In the genomic region with DNA sequence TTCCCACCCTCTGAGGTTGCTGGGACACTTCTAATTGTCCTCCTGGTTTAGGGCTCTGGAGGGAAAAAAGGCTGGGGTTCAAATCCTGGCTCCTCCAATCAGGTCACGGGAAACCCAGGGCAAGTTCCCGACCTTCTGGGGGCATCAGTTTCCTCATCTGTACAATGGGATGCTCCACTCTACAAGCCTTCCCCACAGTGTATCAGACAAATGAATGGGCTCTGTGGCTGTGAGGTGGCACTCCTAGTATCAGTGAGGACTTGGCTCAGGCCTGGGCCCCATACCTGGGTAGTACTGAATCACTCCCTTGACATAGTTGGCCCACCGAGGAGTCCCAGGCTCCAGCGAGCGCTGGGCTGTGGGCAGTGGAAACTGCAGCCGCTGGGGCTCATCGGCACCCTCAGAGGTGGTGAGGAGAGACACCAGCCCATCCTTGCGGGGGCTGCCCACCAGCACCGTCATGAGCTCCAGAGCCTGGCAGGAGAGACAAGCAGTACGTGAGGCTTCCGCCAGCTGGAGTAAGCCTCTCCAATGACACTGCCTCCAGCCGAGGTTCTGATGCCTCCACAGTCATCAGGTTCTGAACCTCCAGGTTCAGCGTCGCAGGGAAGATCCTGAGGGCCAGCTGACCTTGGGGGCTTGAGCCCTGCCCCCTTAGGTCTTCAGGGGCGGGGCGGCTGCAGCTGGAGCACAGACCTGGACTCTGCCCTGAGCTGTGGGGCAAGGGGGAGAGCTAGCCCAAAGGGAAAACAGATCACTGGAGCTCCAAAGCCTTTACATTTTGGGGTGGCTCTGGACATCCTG, we compare ENCODE assay signal across 8 cellular contexts. TPM values are rescaled to one million over a fixed set of nuclear protein-coding genes. Genes with fewer than 3 reads are reported as not detected.
DNase-seq lines count a peak whose midpoint lies in the region; ATAC-seq and TF ChIP-seq lines count a peak whose summit lies in the region.

No MANE protein-coding gene starts in this region.

- no peaks in the 10 kb centered on the region for H3K9me3 Mint-ChIP-seq in T-cell
- peaks cover 1% of the 10 kb centered on the region for H3K9me3 Mint-ChIP-seq in glutamatergic neuron (ENCODE audit: unreplicated experiment)

- intact Hi-C loops in sigmoid colon (cut with DNase I) = loop anchor here (5.0 kb wide), 1 partner anchor 63 kb away; no protein-coding TSS in a partner anchor

- H3K27me3 Mint-ChIP-seq in T-cell = no peaks in the 10 kb centered on the region
- peaks cover 6% of the 10 kb centered on the region for H3K27me3 Mint-ChIP-seq in glutamatergic neuron (ENCODE audit: unreplicated experiment)

- no peak for DNase-seq in T-cell
- DNase-seq in glutamatergic neuron = no peak
- no peak for DNase-seq in sigmoid colon
- no peak for DNase-seq in HK-2 (ENCODE audit: unreplicated experiment)
- DNase-seq in NCI-H1417 treated with DMSO at 0.1 percent for 48 hours (lab: John Stamatoyannopoulos, UW) = no peak
- no peak for DNase-seq in central memory CD4-positive, alpha-beta T cell
- no peak for DNase-seq in NCI-H1694 (lab: John Stamatoyannopoulos, UW)

- TF ChIP-seq POLR2A in sigmoid colon (IDR thresholded peaks at IDR 0.05) = no peak

- POLR2A ChIA-PET in T-cell (lab: Charles Lee) = interaction anchor here (0.6 to 2.6 kb wide), 5 partner anchors 10 to 16 kb away, joined by 3 to 17 read pairs (median 4); a partner anchor contains a TSS

- ATAC-seq in T-cell (replicated peaks in 1 of 4) = no peak

- peak overlapping the region; percentile 78 to 90 (median 88) for H3K27ac ChIP-seq in sigmoid colon

- H3K4me3 Mint-ChIP-seq in T-cell (peak overlapping the region; percentile 70 to 77 (median 72)), glutamatergic neuron (ENCODE audit: unreplicated experiment) (peak overlapping the region; percentile 38)

- CTCF ChIA-PET in T-cell (lab: Charles Lee) = interaction anchor here in 1 of 2 donors (1.3 to 3.2 kb wide), 4 partner anchors 11 to 91 kb away, joined by 5 to 15 read pairs (median 7); partner anchors contain the start of gene WBP2

- H3K4me1 Mint-ChIP-seq in T-cell (peaks cover 13 to 22% (median 19%) of the 10 kb centered on the region in 3 donors), glutamatergic neuron (ENCODE audit: low read depth, unreplicated experiment) (no peaks in the 10 kb centered on the region)

- H3K4me3 ChIP-seq in GM08714 (ENCODE audit: low read length) (peak overlapping the region; percentile 86; the same call in 1 of the 2 replicates), sigmoid colon (peak overlapping the region; percentile 58 to 69 (median 65))

- peaks cover 0 to 21% (median 2%) of the 10 kb centered on the region in 4 donors for H3K36me3 ChIP-seq in sigmoid colon

- TF ChIP-seq EP300 in sigmoid colon (IDR thresholded peaks at IDR 0.05) = no peak

- H3K27ac Mint-ChIP-seq in T-cell (peak overlapping the region; percentile 27 to 79), glutamatergic neuron (ENCODE audit: unreplicated experiment) (no peak overlapping the region)

- H3K36me3 Mint-ChIP-seq in T-cell (peaks cover 4% of the 10 kb centered on the region), glutamatergic neuron (ENCODE audit: unreplicated experiment) (no peaks in the 10 kb centered on the region)

- H3K9me3 ChIP-seq in sigmoid colon = no peaks in the 10 kb centered on the region

- peaks cover 0 to 25% (median 17%) of the 10 kb centered on the region in 4 donors for H3K4me1 ChIP-seq in sigmoid colon

- 60 to 74% methylated on average over 16 of the region's 16 CpGs for WGBS in sigmoid colon, 2 donors

- no peaks in the 10 kb centered on the region for H3K27me3 ChIP-seq in sigmoid colon

- TF ChIP-seq CTCF in glutamatergic neuron (IDR thresholded peaks at IDR 0.05; ENCODE audit: partially characterized antibody, unreplicated experiment) (no peak), sigmoid colon (IDR thresholded peaks at IDR 0.05) (no peak)

RNA-seq across cellular contexts. Expression of gene GALK1, which starts 1.2 kb away (rescaled TPM):
- total RNA-seq in T-cell (10 to 100 TPM in 4 of 5 donors, 1 to 10 TPM in 1; 8.4 to 35.7 (median 26.7) TPM), glutamatergic neuron (ENCODE audit: unreplicated experiment) (18.2 TPM), sigmoid colon (10 to 100 TPM; 17.2 to 24.6 (median 20.3) TPM)
- 10 to 100 TPM; 14.3 to 28.2 (median 14.4) TPM for polyA plus RNA-seq in sigmoid colon

RNA-seq across cellular contexts. Expression of gene UNK, which starts 20.8 kb away (rescaled TPM):
- total RNA-seq in T-cell = 10 to 100 TPM; 37.1 to 50.3 (median 39.2) TPM
- 65.5 TPM for total RNA-seq in glutamatergic neuron (ENCODE audit: unreplicated experiment)
- total RNA-seq in sigmoid colon = 10 to 100 TPM; 18.9 to 29.6 (median 26.4) TPM
- polyA plus RNA-seq in sigmoid colon = 10 to 100 TPM; 12.7 to 24.4 (median 16.8) TPM

RNA-seq across cellular contexts. Expression of gene ITGB4, which starts 42.6 kb away (rescaled TPM):
- 1 to 10 TPM in 4 of 5 donors, under 1 TPM in 1; 0.68 to 1.6 (median 1.5) TPM for total RNA-seq in T-cell
- total RNA-seq in glutamatergic neuron (ENCODE audit: unreplicated experiment) = not detected
- 10 to 100 TPM; 15.1 to 43.2 (median 23.1) TPM for total RNA-seq in sigmoid colon
- 100 to 1,000 TPM in 1 of 3 donors, 10 to 100 TPM in 2; 17.8 to 116 (median 25.8) TPM for polyA plus RNA-seq in sigmoid colon

Comparison
In these comparisons a context has a peak if more than half of its experiments do, and no peak if none do; other contexts are left out.
1. RNA of gene ITGB4, which starts 42.6 kb away (total RNA-seq): 15.1 to 43.2 TPM in sigmoid colon; 0.68 to 1.6 TPM in T-cell and not detected in glutamatergic neuron (single experiment); every median in the first group is over 4 times any median in the second.